Comparison of ENCODE assay signal across 29 cellular contexts in genomic region chr18:43952398-43952797, GRCh38.
"Had no signal": no experiment of that assay in that cellular context is flagged by ENCODE, and none has a peak within 500 bp of the region (broad histone marks: within the 10 kb centered on the region; RNA-seq: fewer than 3 reads in every experiment).

No MANE protein-coding gene starts in this region.

- H3K9me3 ChIP-seq: esophagus muscularis mucosa, gastrocnemius medialis had no signal

- DNase-seq: activated B cell treated with CpG ODN at 0.5 μM for 24 hours; activated CD4-positive, alpha-beta memory T cell treated with anti-CD3 and anti-CD28 coated beads for 36 hours; activated CD4-positive, alpha-beta T cell treated with anti-CD3 and anti-CD28 coated beads for 48 hours; activated CD4-positive, alpha-beta T cell treated with anti-CD3 and anti-CD28 coated beads, Interleukin-2, amount 50 U/mL, for 1 hour; activated CD8-positive, alpha-beta memory T cell treated with anti-CD3 and anti-CD28 coated beads, Interleukin-2, amount 10 ng/mL, durations not matched to agents 7 days and 5 days; activated CD8-positive, alpha-beta memory T cell treated with anti-CD3 and anti-CD28 coated beads, Interleukin-2, amount 50 U/mL, for 4 hours; activated CD8-positive, alpha-beta T cell treated with anti-CD3 and anti-CD28 coated beads, Interleukin-2, amount 10 ng/mL, durations not matched to agents 7 days and 5 days; activated effector memory CD4-positive, alpha-beta T cell treated with anti-CD3 and anti-CD28 coated beads, Interleukin-2, amount 50 U/mL, for 16 hours; activated naive CD4-positive, alpha-beta T cell treated with anti-CD3 and anti-CD28 coated beads for 36 hours; activated naive CD8-positive, alpha-beta T cell treated with anti-CD3 and anti-CD28 coated beads for 36 hours; activated naive CD8-positive, alpha-beta T cell treated with anti-CD3 and anti-CD28 coated beads, Interleukin-2, amount 50 U/mL, for 24 hours; activated T-cell treated with anti-CD3 and anti-CD28 coated beads, Interleukin-2, amount 50 U/mL, for 1 hour; activated T-cell treated with anti-CD3 and anti-CD28 coated beads, Interleukin-2, amount 50 U/mL, for 48 hours; anterior cingulate cortex; brain microvascular endothelial cell; dorsolateral prefrontal cortex; effector memory CD4-positive, alpha-beta T cell; erythroblast; foreskin keratinocyte; gastrocnemius medialis; glutamatergic neuron; heart left ventricle; T-helper 1 cell; T-helper 17 cell; T1000; WERI-Rb-1 had no signal

- H3K4me1 ChIP-seq: foreskin keratinocyte had no signal

- H3K27me3 ChIP-seq: brain microvascular endothelial cell, esophagus muscularis mucosa, foreskin keratinocyte, gastrocnemius medialis, heart left ventricle had no signal

- ATAC-seq: activated CD4-positive, CD25-positive, alpha-beta regulatory T cell treated with anti-CD3 and anti-CD28 coated beads, Interleukin-2, amount 50 U/mL, for 24 hours; activated CD8-positive, alpha-beta memory T cell treated with anti-CD3 and anti-CD28 coated beads, Interleukin-2, amount 10 ng/mL, durations not matched to agents 7 days and 5 days; activated CD8-positive, alpha-beta T cell treated with anti-CD3 and anti-CD28 coated beads, Interleukin-2, amount 10 ng/mL, durations not matched to agents 7 days and 5 days; activated naive CD8-positive, alpha-beta T cell treated with anti-CD3 and anti-CD28 coated beads, Interleukin-2, amount 50 U/mL, for 24 hours; foreskin keratinocyte; gastrocnemius medialis; heart left ventricle; T-helper 17 cell had no signal

- H3K27ac ChIP-seq: brain microvascular endothelial cell, coronary artery, dorsolateral prefrontal cortex, esophagus muscularis mucosa, foreskin keratinocyte, gastrocnemius medialis, heart left ventricle, WERI-Rb-1 had no signal

- H3K4me3 ChIP-seq: coronary artery, dorsolateral prefrontal cortex, esophagus muscularis mucosa, gastrocnemius medialis, heart left ventricle had no signal

- H3K36me3 ChIP-seq: brain microvascular endothelial cell, esophagus muscularis mucosa, gastrocnemius medialis, heart left ventricle, WERI-Rb-1 had no signal
